29 cellular contexts compared by ENCODE assay signal in the genomic region with DNA sequence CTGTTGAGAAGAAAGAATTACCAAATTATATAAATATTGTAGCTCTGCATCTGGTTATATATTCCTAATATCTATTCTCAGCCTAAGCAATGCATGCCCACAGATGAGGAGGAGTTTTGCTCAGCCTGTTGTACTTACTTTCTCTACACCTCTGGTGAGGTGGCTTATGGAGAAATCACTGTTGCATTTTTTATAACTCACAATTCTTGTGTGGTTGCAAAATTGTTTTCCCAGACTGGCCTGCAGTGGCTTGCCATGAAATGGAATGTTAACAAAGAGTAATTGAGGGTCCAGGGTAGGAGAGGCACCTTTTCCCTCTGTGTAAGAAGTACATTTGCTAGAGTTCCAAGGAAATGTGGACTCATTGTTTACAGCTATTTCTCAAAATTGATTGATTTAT.
"Had no signal": no experiment of that assay in that cellular context is flagged by ENCODE, and none has a peak within 500 bp of the region (broad histone marks: within the 10 kb centered on the region; RNA-seq: fewer than 3 reads in every experiment).

No MANE protein-coding gene starts in this region.

- ATAC-seq: activated CD4-positive, alpha-beta T cell treated with anti-CD3 and anti-CD28 coated beads for 36 hours; activated CD8-positive, alpha-beta memory T cell treated with anti-CD3 and anti-CD28 coated beads, Interleukin-2, amount 10 ng/mL, durations not matched to agents 7 days and 5 days; activated CD8-positive, alpha-beta T cell treated with anti-CD3 and anti-CD28 coated beads, Interleukin-2, amount 10 ng/mL, durations not matched to agents 7 days and 5 days; activated naive CD8-positive, alpha-beta T cell treated with anti-CD3 and anti-CD28 coated beads, Interleukin-2, amount 50 U/mL, for 24 hours; gastroesophageal sphincter; heart right ventricle; T-helper 17 cell had no signal

- H3K4me3 ChIP-seq: cardiac muscle cell, colonic mucosa, esophagus squamous epithelium, gastroesophageal sphincter, heart right ventricle had no signal

- H3K4me1 ChIP-seq: colonic mucosa, esophagus squamous epithelium, gastroesophageal sphincter, heart right ventricle had no signal

- H3K27me3 ChIP-seq: brain microvascular endothelial cell, cardiac muscle cell, colonic mucosa, dorsolateral prefrontal cortex, esophagus squamous epithelium, gastroesophageal sphincter, heart right ventricle had no signal

- H3K36me3 ChIP-seq: brain microvascular endothelial cell, cardiac muscle cell, colonic mucosa, esophagus squamous epithelium, gastroesophageal sphincter, heart right ventricle had no signal

- H3K9me3 ChIP-seq: colonic mucosa, esophagus squamous epithelium, gastroesophageal sphincter had no signal

- DNase-seq: activated CD4-positive, alpha-beta memory T cell treated with anti-CD3 and anti-CD28 coated beads for 36 hours; activated CD4-positive, alpha-beta T cell treated with anti-CD3 and anti-CD28 coated beads for 36 hours; activated CD4-positive, alpha-beta T cell treated with anti-CD3 and anti-CD28 coated beads, Interleukin-2, amount 10 ng/mL, durations not matched to agents 24 days and 14 days; activated CD4-positive, CD25-positive, alpha-beta regulatory T cell; activated CD4-positive, CD25-positive, alpha-beta regulatory T cell treated with anti-CD3 and anti-CD28 coated beads, Interleukin-2, amount 50 U/mL, for 72 hours; activated CD8-positive, alpha-beta memory T cell treated with anti-CD3 and anti-CD28 coated beads, Interleukin-2, amount 10 ng/mL, durations not matched to agents 7 days and 5 days; activated CD8-positive, alpha-beta memory T cell treated with anti-CD3 and anti-CD28 coated beads, Interleukin-2, amount 50 U/mL, for 4 hours; activated CD8-positive, alpha-beta T cell treated with anti-CD3 and anti-CD28 coated beads, Interleukin-2, amount 10 ng/mL, durations not matched to agents 7 days and 5 days; activated effector memory CD4-positive, alpha-beta T cell treated with anti-CD3 and anti-CD28 coated beads, Interleukin-2, amount 50 U/mL, for 16 hours; activated naive CD4-positive, alpha-beta T cell treated with anti-CD3 and anti-CD28 coated beads for 36 hours; activated naive CD8-positive, alpha-beta T cell treated with anti-CD3 and anti-CD28 coated beads for 36 hours; activated naive CD8-positive, alpha-beta T cell treated with anti-CD3 and anti-CD28 coated beads, Interleukin-2, amount 50 U/mL, for 24 hours; activated T-cell treated with anti-CD3 and anti-CD28 coated beads, Interleukin-2, amount 50 U/mL, for 1 hour; activated T-cell treated with anti-CD3 and anti-CD28 coated beads, Interleukin-2, amount 50 U/mL, for 48 hours; brain microvascular endothelial cell; central memory CD4-positive, alpha-beta T cell; cerebellar nuclear complex; colonic mucosa; dorsolateral prefrontal cortex; effector memory CD4-positive, alpha-beta T cell; endodermal cell; esophagus squamous epithelium; foreskin melanocyte; heart right ventricle; T-helper 1 cell; T-helper 17 cell; T1000 had no signal
